4 cellular contexts compared by ENCODE assay signal in genomic region chr4:86108834-86109233, GRCh38.
"Had no signal": no experiment of that assay in that cellular context is flagged by ENCODE, and none has a peak within 500 bp of the region (broad histone marks: within the 10 kb centered on the region; RNA-seq: fewer than 3 reads in every experiment).

No MANE protein-coding gene starts in this region.

- DNase-seq: H9, HCEC 1CT, KBM-7 had no signal

- H3K4me3 ChIP-seq: GM23338 had no signal

- ATAC-seq: GM23338 had no signal

- H3K4me2 ChIP-seq: GM23338 had no signal
